Comparison of ENCODE assay signal across 19 cellular contexts in genomic region chr14:100648474-100649172, GRCh38.
"Had no signal": no experiment of that assay in that cellular context is flagged by ENCODE, and none has a peak within 500 bp of the region (broad histone marks: within the 10 kb centered on the region; RNA-seq: fewer than 3 reads in every experiment).

No MANE protein-coding gene starts in this region.

- H3K9me3 ChIP-seq: adrenal gland, left lung, ovary, testis, upper lobe of right lung had no signal

- FAIRE-seq: TTC549 had no signal

- H3K36me3 ChIP-seq: adrenal gland, left lung, ovary, upper lobe of right lung had no signal

- ATAC-seq: activated T-cell treated with anti-CD3 and anti-CD28 coated beads, Interleukin-2, amount 50 U/mL, for 72 hours; effector memory CD8-positive, alpha-beta T cell; left lung; naive thymus-derived CD4-positive, alpha-beta T cell; sciatic nerve; stimulated activated memory B cell treated with anti-CD40 and anti-IgM and Interleukin-4, amounts not matched to agents 10 μg/mL and 1 μg/mL and 100 μg/mL, for 72 hours; upper lobe of right lung had no signal

- H3K27ac ChIP-seq: left lung, ovary, testis, upper lobe of right lung had no signal

- H3K4me3 ChIP-seq: adrenal gland, left lung, ovary, testis, upper lobe of right lung had no signal

- H3K27me3 ChIP-seq: adrenal gland, ovary, testis had no signal

- DNase-seq: activated CD4-positive, alpha-beta T cell treated with anti-CD3 and anti-CD28 coated beads, Interleukin-2, amount 50 U/mL, for 4 hours; activated gamma-delta T cell; activated T-cell treated with anti-CD3 and anti-CD28 coated beads, Interleukin-2, amount 50 U/mL, for 72 hours; adrenal gland; effector memory CD8-positive, alpha-beta T cell; glutamatergic neuron; hypothalamus; islet precursor cell; left lung; mammary epithelial cell; naive thymus-derived CD4-positive, alpha-beta T cell; stimulated activated CD4-positive, alpha-beta T cell treated with anti-CD3 and anti-CD28 coated beads, Interleukin-4, amount 100 ng/mL, for 4 hours; SW 1271; testis; upper lobe of right lung had no signal
